In the genomic region with DNA sequence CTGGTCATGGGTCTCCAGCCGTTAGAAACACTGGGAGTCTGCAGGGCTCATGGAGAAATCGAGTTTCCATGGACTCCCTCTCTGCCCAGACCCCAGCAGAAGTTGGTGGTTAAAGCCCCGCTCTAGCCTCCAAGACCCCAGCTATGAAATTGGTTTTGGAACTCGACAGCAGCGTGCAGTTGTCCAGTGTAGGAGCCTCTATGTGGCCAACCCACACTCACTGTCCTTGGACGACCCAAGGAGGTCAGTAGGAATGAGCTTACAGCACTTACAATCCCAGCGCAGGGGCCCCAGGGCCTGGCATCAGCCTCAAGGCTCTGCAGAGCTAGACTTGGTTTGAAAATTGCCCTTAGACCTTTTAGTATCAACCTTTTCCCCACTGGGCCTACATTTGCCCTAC, we compare ENCODE assay signal across 35 cellular contexts. TPM values are rescaled to one million over a fixed set of nuclear protein-coding genes. Genes with fewer than 3 reads are reported as not detected.
DNase-seq lines count a peak whose midpoint lies in the region; ATAC-seq and TF ChIP-seq lines count a peak whose summit lies in the region.
"Had no signal": no experiment of that assay in that cellular context is flagged by ENCODE, and none has a peak within 500 bp of the region (broad histone marks: within the 10 kb centered on the region; RNA-seq: fewer than 3 reads in every experiment).

No MANE protein-coding gene starts in this region.

- H3K23me2 ChIP-seq in H9 (ENCODE audit: insufficient read length, low read depth, low read length, poor library complexity, severe bottlenecking) = peaks cover 15% of the 10 kb centered on the region

- intact Hi-C loops in cardiac septum (cut with DNase I) (loop anchor here (1.0 to 10.0 kb wide), 8 partner anchors 107 to 357 kb away; no protein-coding TSS in a partner anchor), tibial artery (cut with DNase I; ENCODE audit: low total_unique reads) (loop anchor here (5.0 kb wide), 3 partner anchors 157 to 342 kb away; no protein-coding TSS in a partner anchor), colonic mucosa (cut with DNase I) (loop anchor here (10.0 kb wide), 1 partner anchor 219 kb away; no protein-coding TSS in a partner anchor)
- intact Hi-C loops in activated CD4-positive, alpha-beta T cell treated with anti-CD3 and anti-CD28 coated beads, Interleukin-2, amount 10 ng/mL, durations not matched to agents 24 days and 14 days (cut with micrococcal nuclease) = no loop called here

- peaks cover 17% of the 10 kb centered on the region for H3K27me3 Mint-ChIP-seq in activated naive CD8-positive, alpha-beta T cell treated with anti-CD3 and anti-CD28 coated beads, Interleukin-2, amount 10 ng/mL, durations not matched to agents 7 days and 5 days
- peaks cover 31% of the 10 kb centered on the region for H3K27me3 Mint-ChIP-seq in activated naive CD8-positive, alpha-beta T cell treated with anti-CD3 and anti-CD28 coated beads for 36 hours
- H3K27me3 Mint-ChIP-seq in nephron (ENCODE audit: low read depth) = peaks cover 88% of the 10 kb centered on the region
- peaks cover 11% of the 10 kb centered on the region for H3K27me3 Mint-ChIP-seq in activated CD4-positive, alpha-beta T cell treated with anti-CD3 and anti-CD28 coated beads, Interleukin-2, amount 10 ng/mL, durations not matched to agents 24 days and 14 days
- H3K27me3 Mint-ChIP-seq in H9 (ENCODE audit: low read depth) = peaks cover 86% of the 10 kb centered on the region

- peaks cover 0 to 63% (median 34%) of the 10 kb centered on the region in 4 donors for H3K4me1 ChIP-seq in tibial artery
- H3K4me1 ChIP-seq in colonic mucosa = no peaks in the 10 kb centered on the region
- no peaks in the 10 kb centered on the region for H3K4me1 ChIP-seq in H9 (ENCODE audit: insufficient read depth, low read length)
- H3K4me1 ChIP-seq: SJCRH30 had no signal

- H3K4ac ChIP-seq in H9 (ENCODE audit: low read depth, low read length) = no peak overlapping the region

- no peak overlapping the region for H3K4me2 ChIP-seq in H9 (ENCODE audit: insufficient read depth, insufficient read length, low read length)

- POLR2A ChIA-PET in activated naive CD8-positive, alpha-beta T cell treated with anti-CD3 and anti-CD28 coated beads, Interleukin-2, amount 10 ng/mL, durations not matched to agents 7 days and 5 days (lab: Charles Lee) = no interaction called here

- no peak overlapping the region for H2BK120ac ChIP-seq in H9 (ENCODE audit: low read depth, low read length, poor library complexity, severe bottlenecking)

- H4K20me1 ChIP-seq in H9 (ENCODE audit: control insufficient read depth, insufficient read depth, insufficient read length) = no peaks in the 10 kb centered on the region

- TF ChIP-seq CTCF in nephron (IDR thresholded peaks at IDR 0.05; ENCODE audit: unreplicated experiment in 3 of 3) = no peak
- TF ChIP-seq CTCF in tibial artery (IDR thresholded peaks at IDR 0.05) = no peak
- no peak for TF ChIP-seq CTCF in colonic mucosa (IDR thresholded peaks at IDR 0.05)
- no peak for TF ChIP-seq CTCF in H9 (conservative IDR thresholded peaks at IDR 0.05)

- H3K27ac ChIP-seq in tibial artery = peak overlapping the region; percentile 98 to 100
- no peak overlapping the region for H3K27ac ChIP-seq in colonic mucosa
- no peak overlapping the region for H3K27ac ChIP-seq in H9 (ENCODE audit: insufficient read length, low read depth, low read length)
- H3K27ac ChIP-seq: adrenal gland, brain microvascular endothelial cell, C4-2B, GM23248, SJCRH30 had no signal

- no peaks in the 10 kb centered on the region for H3K27me3 ChIP-seq in tibial artery
- H3K27me3 ChIP-seq in colonic mucosa = peaks cover 85% of the 10 kb centered on the region
- H3K27me3 ChIP-seq in H9 (ENCODE audit: insufficient read depth, low read length) = peaks cover 72% of the 10 kb centered on the region

- no peak overlapping the region for H3K4me3 Mint-ChIP-seq in activated naive CD8-positive, alpha-beta T cell treated with anti-CD3 and anti-CD28 coated beads, Interleukin-2, amount 10 ng/mL, durations not matched to agents 7 days and 5 days
- no peak overlapping the region for H3K4me3 Mint-ChIP-seq in activated naive CD8-positive, alpha-beta T cell treated with anti-CD3 and anti-CD28 coated beads for 36 hours
- H3K4me3 Mint-ChIP-seq in nephron (peak overlapping the region; percentile 12 to 47 (median 19)), H9 (no peak overlapping the region)
- no peak overlapping the region for H3K4me3 Mint-ChIP-seq in activated CD4-positive, alpha-beta T cell treated with anti-CD3 and anti-CD28 coated beads, Interleukin-2, amount 10 ng/mL, durations not matched to agents 24 days and 14 days
- H3K4me3 Mint-ChIP-seq: HFFc6; immature natural killer cell; stimulated activated effector memory CD8-positive, alpha-beta T cell treated with anti-CD3 and anti-CD28 coated beads, Interleukin-12 subunit alpha, Interleukin-12 subunit beta, amount 100 ng/mL, for 72 hours; T-cell; WTC11 had no signal

- H2AK5ac ChIP-seq in H9 (ENCODE audit: insufficient read length, low read length) = no peak overlapping the region

- H2AFZ ChIP-seq in H9 (ENCODE audit: low read length) = no peak overlapping the region
- H2AFZ ChIP-seq: GM23248 had no signal

- H2BK20ac ChIP-seq in H9 (ENCODE audit: low read depth, low read length, poor library complexity, severe bottlenecking) = no peak overlapping the region

- no peak overlapping the region for H3T11ph ChIP-seq in H9 (ENCODE audit: low read length)

- no peaks in the 10 kb centered on the region for H3K9me3 Mint-ChIP-seq in activated naive CD8-positive, alpha-beta T cell treated with anti-CD3 and anti-CD28 coated beads, Interleukin-2, amount 10 ng/mL, durations not matched to agents 7 days and 5 days
- no peaks in the 10 kb centered on the region for H3K9me3 Mint-ChIP-seq in activated naive CD8-positive, alpha-beta T cell treated with anti-CD3 and anti-CD28 coated beads for 36 hours
- H3K9me3 Mint-ChIP-seq in nephron = no peaks in the 10 kb centered on the region
- no peaks in the 10 kb centered on the region for H3K9me3 Mint-ChIP-seq in activated CD4-positive, alpha-beta T cell treated with anti-CD3 and anti-CD28 coated beads, Interleukin-2, amount 10 ng/mL, durations not matched to agents 24 days and 14 days
- no peaks in the 10 kb centered on the region for H3K9me3 Mint-ChIP-seq in H9
- H3K9me3 Mint-ChIP-seq: HFFc6; immature natural killer cell; stimulated activated effector memory CD8-positive, alpha-beta T cell treated with anti-CD3 and anti-CD28 coated beads, Interleukin-12 subunit alpha, Interleukin-12 subunit beta, amount 100 ng/mL, for 72 hours; T-cell; WTC11 had no signal

- no CpG with 5 or more reads among the region's 7 CpGs for WGBS in H9 (ENCODE audit: extremely low coverage, insufficient read length, low lambda C conversion rate)

- H4K91ac ChIP-seq in H9 (ENCODE audit: insufficient read length, low read depth, low read length) = no peak overlapping the region

- H3K36me3 Mint-ChIP-seq in activated naive CD8-positive, alpha-beta T cell treated with anti-CD3 and anti-CD28 coated beads, Interleukin-2, amount 10 ng/mL, durations not matched to agents 7 days and 5 days = no peaks in the 10 kb centered on the region
- H3K36me3 Mint-ChIP-seq in activated naive CD8-positive, alpha-beta T cell treated with anti-CD3 and anti-CD28 coated beads for 36 hours = no peaks in the 10 kb centered on the region
- H3K36me3 Mint-ChIP-seq in nephron (ENCODE audit: low read depth) (no peaks in the 10 kb centered on the region), H9 (ENCODE audit: insufficient read depth in 1 of 3, low read depth in 3 of 3) (no peaks in the 10 kb centered on the region)
- H3K36me3 Mint-ChIP-seq in activated CD4-positive, alpha-beta T cell treated with anti-CD3 and anti-CD28 coated beads, Interleukin-2, amount 10 ng/mL, durations not matched to agents 24 days and 14 days (ENCODE audit: low read depth) = no peaks in the 10 kb centered on the region
- H3K36me3 Mint-ChIP-seq: immature natural killer cell; stimulated activated effector memory CD8-positive, alpha-beta T cell treated with anti-CD3 and anti-CD28 coated beads, Interleukin-12 subunit alpha, Interleukin-12 subunit beta, amount 100 ng/mL, for 72 hours; T-cell; WTC11 had no signal

- H3K36me3 ChIP-seq in tibial artery (peaks cover 11 to 17% (median 17%) of the 10 kb centered on the region in 3 donors), colonic mucosa (no peaks in the 10 kb centered on the region)
- H3K36me3 ChIP-seq: adrenal gland, brain microvascular endothelial cell, SJCRH30 had no signal

- peak overlapping the region; percentile 77 to 92 for H3K4me3 ChIP-seq in tibial artery
- H3K4me3 ChIP-seq in colonic mucosa = no peak overlapping the region
- H3K4me3 ChIP-seq: adrenal gland, GM23248, SJCRH30 had no signal

- H2BK12ac ChIP-seq in H9 (ENCODE audit: insufficient read length, low read depth, low read length) = no peak overlapping the region

- H3K9ac ChIP-seq in colonic mucosa (ENCODE audit: low read depth in 2 of 2, low read length in 2 of 2) (no peak overlapping the region), H9 (ENCODE audit: extremely low read depth, insufficient read length, low read length) (no peak overlapping the region)
- H3K9ac ChIP-seq: GM23248 had no signal

- DNase-seq in activated naive CD8-positive, alpha-beta T cell treated with anti-CD3 and anti-CD28 coated beads, Interleukin-2, amount 10 ng/mL, durations not matched to agents 7 days and 5 days = peak; percentile 19
- no peak for DNase-seq in activated naive CD8-positive, alpha-beta T cell treated with anti-CD3 and anti-CD28 coated beads for 36 hours
- DNase-seq in cardiac septum (ENCODE audit: low spot score) (peak; percentile 31), tibial artery (no peak), colonic mucosa (no peak), H9 (no peak)
- no peak for DNase-seq in activated CD4-positive, alpha-beta T cell treated with anti-CD3 and anti-CD28 coated beads, Interleukin-2, amount 10 ng/mL, durations not matched to agents 24 days and 14 days
- DNase-seq: activated CD4-positive, alpha-beta T cell treated with anti-CD3 and anti-CD28 coated beads, Interleukin-2, amount 50 U/mL, for 1 hour; activated gamma-delta T cell; brain microvascular endothelial cell; DMS79 treated with DMSO at 0.1 percent for 48 hours; effector CD4-positive, alpha-beta T cell; GF-D8; immature natural killer cell; NCI-H1092; NCI-H1694; NCI-H446; NCI-H774; SJCRH30; T-cell had no signal

- H3K79me1 ChIP-seq in H9 (ENCODE audit: insufficient read depth, low read depth, low read length, poor library complexity, severe bottlenecking) = no peaks in the 10 kb centered on the region

- H3K4me1 Mint-ChIP-seq in activated naive CD8-positive, alpha-beta T cell treated with anti-CD3 and anti-CD28 coated beads, Interleukin-2, amount 10 ng/mL, durations not matched to agents 7 days and 5 days = peaks cover 2% of the 10 kb centered on the region
- H3K4me1 Mint-ChIP-seq in activated naive CD8-positive, alpha-beta T cell treated with anti-CD3 and anti-CD28 coated beads for 36 hours = peaks cover 2% of the 10 kb centered on the region
- H3K4me1 Mint-ChIP-seq in nephron = peaks cover 4% of the 10 kb centered on the region
- H3K4me1 Mint-ChIP-seq in activated CD4-positive, alpha-beta T cell treated with anti-CD3 and anti-CD28 coated beads, Interleukin-2, amount 10 ng/mL, durations not matched to agents 24 days and 14 days = peaks cover 2% of the 10 kb centered on the region
- H3K4me1 Mint-ChIP-seq in H9 = peaks cover 5 to 18% of the 10 kb centered on the region in 2 experiments
- H3K4me1 Mint-ChIP-seq: stimulated activated effector memory CD8-positive, alpha-beta T cell treated with anti-CD3 and anti-CD28 coated beads, Interleukin-12 subunit alpha, Interleukin-12 subunit beta, amount 100 ng/mL, for 72 hours had no signal

- H3K79me2 ChIP-seq in H9 (ENCODE audit: insufficient read depth, low read length) = no peaks in the 10 kb centered on the region

- H3K18ac ChIP-seq in H9 (ENCODE audit: insufficient read length, low read depth, low read length) = no peak overlapping the region

- H4K5ac ChIP-seq in H9 (ENCODE audit: insufficient read length, low read depth, low read length) = no peak overlapping the region

- H2BK5ac ChIP-seq in H9 (ENCODE audit: insufficient read length, low read length) = no peak overlapping the region

- H2BK15ac ChIP-seq in H9 (ENCODE audit: low read depth, low read length) = no peak overlapping the region

- H3K14ac ChIP-seq in H9 (ENCODE audit: insufficient read depth, low read length) = no peak overlapping the region

- H3K56ac ChIP-seq in H9 (ENCODE audit: insufficient read length, low read depth, low read length) = no peak overlapping the region

- H3K9me3 ChIP-seq in tibial artery = no peaks in the 10 kb centered on the region
- H3K9me3 ChIP-seq in colonic mucosa = no peaks in the 10 kb centered on the region
- H3K9me3 ChIP-seq in H9 (ENCODE audit: control insufficient read depth, low read depth, low read length) = no peaks in the 10 kb centered on the region
- H3K9me3 ChIP-seq: adrenal gland, SJCRH30 had no signal

- no peak overlapping the region for H3K23ac ChIP-seq in H9 (ENCODE audit: insufficient read length, low read depth, low read length)

- H3K27ac Mint-ChIP-seq in activated naive CD8-positive, alpha-beta T cell treated with anti-CD3 and anti-CD28 coated beads, Interleukin-2, amount 10 ng/mL, durations not matched to agents 7 days and 5 days = no peak overlapping the region
- H3K27ac Mint-ChIP-seq in activated naive CD8-positive, alpha-beta T cell treated with anti-CD3 and anti-CD28 coated beads for 36 hours = no peak overlapping the region
- H3K27ac Mint-ChIP-seq in nephron = no peak overlapping the region
- no peak overlapping the region for H3K27ac Mint-ChIP-seq in activated CD4-positive, alpha-beta T cell treated with anti-CD3 and anti-CD28 coated beads, Interleukin-2, amount 10 ng/mL, durations not matched to agents 24 days and 14 days
- no peak overlapping the region for H3K27ac Mint-ChIP-seq in H9
- H3K27ac Mint-ChIP-seq: HFFc6; immature natural killer cell; stimulated activated effector memory CD8-positive, alpha-beta T cell treated with anti-CD3 and anti-CD28 coated beads, Interleukin-12 subunit alpha, Interleukin-12 subunit beta, amount 100 ng/mL, for 72 hours; T-cell; WTC11 had no signal

- ATAC-seq in activated naive CD8-positive, alpha-beta T cell treated with anti-CD3 and anti-CD28 coated beads, Interleukin-2, amount 10 ng/mL, durations not matched to agents 7 days and 5 days (ENCODE audit: low read depth) = no peak
- ATAC-seq: stimulated activated effector memory CD8-positive, alpha-beta T cell treated with anti-CD3 and anti-CD28 coated beads, Interleukin-12 subunit alpha, Interleukin-12 subunit beta, amount 100 ng/mL, for 72 hours; T-cell; WTC11 had no signal

- no peak overlapping the region for H4K8ac ChIP-seq in H9 (replicated peaks; ENCODE audit: insufficient read length, low read depth, low read length)

RNA-seq across cellular contexts. Expression of gene PRDM16, which starts 3.2 kb away (rescaled TPM):
- total RNA-seq in activated naive CD8-positive, alpha-beta T cell treated with anti-CD3 and anti-CD28 coated beads, Interleukin-2, amount 10 ng/mL, durations not matched to agents 7 days and 5 days = not detected
- total RNA-seq in activated naive CD8-positive, alpha-beta T cell treated with anti-CD3 and anti-CD28 coated beads for 36 hours = under 1 TPM; 0.06 to 0.12 TPM
- total RNA-seq in cardiac septum (12.9 TPM), colonic mucosa (1 to 10 TPM in 1 of 2 donors, under 1 TPM in 1; 0.79 to 6.1 TPM), H9 (2021) (0.17 and 0.70 TPM in 2 replicates)
- not detected in 2 replicates for total RNA-seq in activated CD4-positive, alpha-beta T cell treated with anti-CD3 and anti-CD28 coated beads, Interleukin-2, amount 10 ng/mL, durations not matched to agents 24 days and 14 days
- total RNA-seq: GM23248, HFFc6, HT1080, myocyte had no signal

RNA-seq across cellular contexts. Expression of gene ACTRT2, which starts 44.5 kb away (rescaled TPM):
- not detected for total RNA-seq in activated naive CD8-positive, alpha-beta T cell treated with anti-CD3 and anti-CD28 coated beads, Interleukin-2, amount 10 ng/mL, durations not matched to agents 7 days and 5 days
- not detected for total RNA-seq in activated naive CD8-positive, alpha-beta T cell treated with anti-CD3 and anti-CD28 coated beads for 36 hours
- total RNA-seq in cardiac septum = not detected
- not detected in 2 replicates for total RNA-seq in activated CD4-positive, alpha-beta T cell treated with anti-CD3 and anti-CD28 coated beads, Interleukin-2, amount 10 ng/mL, durations not matched to agents 24 days and 14 days
- total RNA-seq in colonic mucosa = not detected
- not detected in 2 replicates for total RNA-seq in H9 (2021)
- total RNA-seq: A172, adrenal gland, GM23248, HFFc6, HT1080, left lobe of liver, myocyte, pulmonary artery endothelial cell, SJCRH30, skeletal muscle tissue, subcutaneous adipose tissue, T-cell, ureter, WTC11 had no signal

Comparison
In these comparisons a context has a peak if more than half of its experiments do, and no peak if none do; other contexts are left out.
1. DNase-seq: peak in activated naive CD8-positive, alpha-beta T cell treated with anti-CD3 and anti-CD28 coated beads, Interleukin-2, amount 10 ng/mL, durations not matched to agents 7 days and 5 days (single experiment) and cardiac septum (single experiment); none in activated naive CD8-positive, alpha-beta T cell treated with anti-CD3 and anti-CD28 coated beads for 36 hours (single experiment), tibial artery (0 of 2), activated CD4-positive, alpha-beta T cell treated with anti-CD3 and anti-CD28 coated beads, Interleukin-2, amount 10 ng/mL, durations not matched to agents 24 days and 14 days (single experiment), colonic mucosa (single experiment) and H9 (single experiment).
2. H3K4me3 Mint-ChIP-seq: peak in nephron (3 of 3); none in activated naive CD8-positive, alpha-beta T cell treated with anti-CD3 and anti-CD28 coated beads, Interleukin-2, amount 10 ng/mL, durations not matched to agents 7 days and 5 days (single experiment), activated naive CD8-positive, alpha-beta T cell treated with anti-CD3 and anti-CD28 coated beads for 36 hours (single experiment), activated CD4-positive, alpha-beta T cell treated with anti-CD3 and anti-CD28 coated beads, Interleukin-2, amount 10 ng/mL, durations not matched to agents 24 days and 14 days (single experiment) and H9 (0 of 2).
3. H3K27ac ChIP-seq: peak in tibial artery (2 of 2); none in colonic mucosa (single experiment) and H9 (single experiment).